Comparison of ENCODE assay signal across 8 cellular contexts in genomic region chr17:66255112-66255511, GRCh38. TPM values are rescaled to one million over a fixed set of nuclear protein-coding genes. Genes with fewer than 3 reads are reported as not detected.
DNase-seq lines count a peak whose midpoint lies in the region; ATAC-seq, FAIRE-seq and TF ChIP-seq lines count a peak whose summit lies in the region.

No MANE protein-coding gene starts in this region.

- ATAC-seq in GM18502 (IDR thresholded peaks at IDR 0.05; ENCODE audit: poor library complexity, unreplicated experiment) = peak; percentile 69
- ATAC-seq in T-helper 17 cell = peak; percentile 94
- peak; percentile 56 for ATAC-seq in memory B cell (ENCODE audit: low read depth)

- no peaks in the 10 kb centered on the region for H3K36me3 Mint-ChIP-seq in T-helper 17 cell (ENCODE audit: low read depth)
- H3K36me3 Mint-ChIP-seq in memory B cell = no peaks in the 10 kb centered on the region

- H3K27ac ChIP-seq in C4-2B = no peak overlapping the region

- DNase-seq in NCI-H1930 (lab: John Stamatoyannopoulos, UW) = peak; percentile 39 to 75
- DNase-seq in T-helper 17 cell = peak in 1 of 3 donors; percentile 6
- DNase-seq in effector CD4-positive, alpha-beta T cell = peak; percentile 16
- peak in 1 of 2 donors; percentile 7 for DNase-seq in memory B cell (ENCODE audit: low spot score in 2 of 2)
- DNase-seq in GM19239 (ENCODE audit: insufficient read length, low spot score) = no peak
- no peak for DNase-seq in NCI-H128 (lab: John Stamatoyannopoulos, UW; ENCODE audit: unreplicated experiment)

- TF ChIP-seq CTCF in C4-2B (conservative IDR thresholded peaks at IDR 0.05) = peak; percentile 86

- no peak for FAIRE-seq in GM19239 (lab: Jason Lieb, UNC)

- peak overlapping the region; percentile 77 for H3K4me3 Mint-ChIP-seq in T-helper 17 cell
- H3K4me3 Mint-ChIP-seq in memory B cell = no peak overlapping the region

- H3K4me1 Mint-ChIP-seq in T-helper 17 cell (peaks cover 18% of the 10 kb centered on the region), memory B cell (no peaks in the 10 kb centered on the region)

- H3K27me3 Mint-ChIP-seq in T-helper 17 cell = no peaks in the 10 kb centered on the region
- no peaks in the 10 kb centered on the region for H3K27me3 Mint-ChIP-seq in memory B cell

- H3K27ac Mint-ChIP-seq in T-helper 17 cell (peak overlapping the region; percentile 93), memory B cell (no peak overlapping the region)

- no peaks in the 10 kb centered on the region for H3K9me3 ChIP-seq in T-helper 17 cell (ENCODE audit: control insufficient read depth, low read length, poor library complexity, severe bottlenecking)

- no peaks in the 10 kb centered on the region for H3K9me3 Mint-ChIP-seq in memory B cell

RNA-seq across cellular contexts. Expression of gene APOH, which starts 25.9 kb away (rescaled TPM):
- not detected for total RNA-seq in T-helper 17 cell

RNA-seq across cellular contexts. Expression of gene PRKCA, which starts 47.3 kb away (rescaled TPM):
- total RNA-seq in T-helper 17 cell = 10 to 100 TPM; 84.9 to 93.9 TPM

Comparison
In these comparisons a context has a peak if more than half of its experiments do, and no peak if none do; other contexts are left out.
1. DNase-seq: peak in NCI-H1930 (2 of 2) and effector CD4-positive, alpha-beta T cell (single experiment); none in GM19239 (single experiment) and NCI-H128 (single experiment).
2. Peak in every context shown above with its lines, with median percentiles within 50 percentile points of each other: ATAC-seq.